Comparison of ENCODE assay signal across 30 cellular contexts in genomic region chr11:110481523-110481922, GRCh38.
"Had no signal": no experiment of that assay in that cellular context is flagged by ENCODE, and none has a peak within 500 bp of the region (broad histone marks: within the 10 kb centered on the region; RNA-seq: fewer than 3 reads in every experiment).

No MANE protein-coding gene starts in this region.

- DNase-seq: activated B cell treated with CpG ODN at 0.5 μM for 24 hours; activated CD4-positive, alpha-beta memory T cell treated with anti-CD3 and anti-CD28 coated beads for 36 hours; activated CD4-positive, alpha-beta T cell treated with anti-CD3 and anti-CD28 coated beads for 4 hours; activated CD4-positive, alpha-beta T cell treated with anti-CD3 and anti-CD28 coated beads, Interleukin-2, amount 50 U/mL, for 1 hour; activated CD4-positive, CD25-positive, alpha-beta regulatory T cell treated with anti-CD3 and anti-CD28 coated beads, Interleukin-2, amount 50 U/mL, for 72 hours; activated CD8-positive, alpha-beta memory T cell treated with anti-CD3 and anti-CD28 coated beads, Interleukin-2, amount 50 U/mL, for 4 hours; activated naive CD4-positive, alpha-beta T cell treated with anti-CD3 and anti-CD28 coated beads, Interleukin-2, amount 10 ng/mL, durations not matched to agents 7 days and 5 days; activated naive CD8-positive, alpha-beta T cell treated with anti-CD3 and anti-CD28 coated beads, Interleukin-2, amount 50 U/mL, for 24 hours; activated T-cell treated with anti-CD3 and anti-CD28 coated beads for 4 hours; activated T-cell treated with anti-CD3 and anti-CD28 coated beads, Interleukin-2, amount 50 U/mL, for 4 hours; aorta; brain microvascular endothelial cell; central memory CD4-positive, alpha-beta T cell; colonic mucosa; NCI-H1092 treated with DMSO at 0.1 percent for 48 hours; NCI-H1436; NCI-H1694; NCI-H1930; NCI-H2081 treated with DMSO at 0.1 percent for 48 hours; NCI-H2171; NCI-H510A; NCI-H526; NK-92 treated with Interleukin-12 subunit alpha and Interleukin-12 subunit beta, amount 100 ng/mL, for 24 hours; PC-9; SW 1271; T-helper 1 cell; T-helper 2 cell; T-helper 9 cell had no signal

- H3K27me3 ChIP-seq: brain microvascular endothelial cell, colonic mucosa had no signal

- H3K4me1 ChIP-seq: colonic mucosa had no signal

- H3K27ac ChIP-seq: brain microvascular endothelial cell, colonic mucosa, PC-9, RWPE1, VCaP had no signal

- H3K9me3 ChIP-seq: colonic mucosa had no signal

- H3K36me3 ChIP-seq: brain microvascular endothelial cell, colonic mucosa had no signal

- H3K4me3 ChIP-seq: colonic mucosa, PC-9 had no signal
